Comparison of ENCODE assay signal across 22 cellular contexts in genomic region chr13:30561506-30561905, GRCh38.
"Had no signal": no experiment of that assay in that cellular context is flagged by ENCODE, and none has a peak within 500 bp of the region (broad histone marks: within the 10 kb centered on the region; RNA-seq: fewer than 3 reads in every experiment).

No MANE protein-coding gene starts in this region.

- DNase-seq: activated B cell treated with CpG ODN at 0.5 μM for 24 hours; activated CD4-positive, alpha-beta T cell treated with anti-CD3 and anti-CD28 coated beads for 36 hours; activated CD4-positive, alpha-beta T cell treated with anti-CD3 and anti-CD28 coated beads, Interleukin-2, amount 50 U/mL, for 4 hours; activated CD8-positive, alpha-beta memory T cell treated with anti-CD3 and anti-CD28 coated beads, Interleukin-2, amount 50 U/mL, for 48 hours; activated naive CD4-positive, alpha-beta T cell treated with anti-CD3 and anti-CD28 coated beads, Interleukin-2, amount 10 ng/mL, durations not matched to agents 7 days and 5 days; activated T-cell treated with anti-CD3 and anti-CD28 coated beads, Interleukin-2, amount 50 U/mL, for 48 hours; effector CD4-positive, alpha-beta T cell; immature natural killer cell; left ventricle myocardium superior; mammary epithelial cell; midbrain; pancreas; psoas muscle; stimulated activated CD4-positive, alpha-beta T cell treated with anti-CD3 and anti-CD28 coated beads, Interleukin-1b, Interleukin-23, amount 100 ng/mL, for 48 hours; stimulated activated naive CD8-positive, alpha-beta T cell treated with anti-CD3 and anti-CD28 coated beads, Interleukin-15, amount 100 ng/mL, for 72 hours; T1000; tibial artery had no signal

- H3K4me3 Mint-ChIP-seq: activated B cell treated with CpG ODN at 0.5 μM for 24 hours; activated CD4-positive, alpha-beta T cell treated with anti-CD3 and anti-CD28 coated beads for 36 hours; activated naive CD4-positive, alpha-beta T cell treated with anti-CD3 and anti-CD28 coated beads, Interleukin-2, amount 10 ng/mL, durations not matched to agents 7 days and 5 days; brain; dendritic cell treated with granulocyte-macrophage colony-stimulating factor and Interleukin-4, amounts not matched to agents 40 ng/mL and 50 ng/mL, for 4 days; immature natural killer cell; natural killer cell treated with Interleukin-12 subunit alpha and Interleukin-12 subunit beta and Interleukin-15 and Interleukin-18, amount 100 ng/mL, for 72 hours; stimulated activated effector memory CD8-positive, alpha-beta T cell treated with anti-CD3 and anti-CD28 coated beads, Interleukin-12 subunit alpha, Interleukin-12 subunit beta, amount 100 ng/mL, for 72 hours; stimulated activated naive CD8-positive, alpha-beta T cell treated with anti-CD3 and anti-CD28 coated beads, Interleukin-15, amount 100 ng/mL, for 72 hours; T-helper 1 cell treated with Interleukin-12 subunit alpha and Interleukin-12 subunit beta and Interleukin-4 antibody, amounts not matched to agents 30 μg/mL and 1 μg/mL, for 36 hours had no signal

- H3K27ac Mint-ChIP-seq: activated B cell treated with CpG ODN at 0.5 μM for 24 hours; activated CD4-positive, alpha-beta T cell treated with anti-CD3 and anti-CD28 coated beads for 36 hours; activated naive CD4-positive, alpha-beta T cell treated with anti-CD3 and anti-CD28 coated beads, Interleukin-2, amount 10 ng/mL, durations not matched to agents 7 days and 5 days; brain; dendritic cell treated with granulocyte-macrophage colony-stimulating factor and Interleukin-4, amounts not matched to agents 40 ng/mL and 50 ng/mL, for 4 days; immature natural killer cell; natural killer cell treated with Interleukin-12 subunit alpha and Interleukin-12 subunit beta and Interleukin-15 and Interleukin-18, amount 100 ng/mL, for 72 hours; stimulated activated effector memory CD8-positive, alpha-beta T cell treated with anti-CD3 and anti-CD28 coated beads, Interleukin-12 subunit alpha, Interleukin-12 subunit beta, amount 100 ng/mL, for 72 hours; T-helper 1 cell treated with Interleukin-12 subunit alpha and Interleukin-12 subunit beta and Interleukin-4 antibody, amounts not matched to agents 30 μg/mL and 1 μg/mL, for 36 hours had no signal

- H3K4me1 Mint-ChIP-seq: activated CD4-positive, alpha-beta T cell treated with anti-CD3 and anti-CD28 coated beads for 36 hours; activated naive CD4-positive, alpha-beta T cell treated with anti-CD3 and anti-CD28 coated beads, Interleukin-2, amount 10 ng/mL, durations not matched to agents 7 days and 5 days; brain; stimulated activated effector memory CD8-positive, alpha-beta T cell treated with anti-CD3 and anti-CD28 coated beads, Interleukin-12 subunit alpha, Interleukin-12 subunit beta, amount 100 ng/mL, for 72 hours had no signal

- H3K9me3 Mint-ChIP-seq: activated naive CD4-positive, alpha-beta T cell treated with anti-CD3 and anti-CD28 coated beads, Interleukin-2, amount 10 ng/mL, durations not matched to agents 7 days and 5 days; brain; dendritic cell treated with granulocyte-macrophage colony-stimulating factor and Interleukin-4, amounts not matched to agents 40 ng/mL and 50 ng/mL, for 4 days; immature natural killer cell; natural killer cell treated with Interleukin-12 subunit alpha and Interleukin-12 subunit beta and Interleukin-15 and Interleukin-18, amount 100 ng/mL, for 72 hours; stimulated activated effector memory CD8-positive, alpha-beta T cell treated with anti-CD3 and anti-CD28 coated beads, Interleukin-12 subunit alpha, Interleukin-12 subunit beta, amount 100 ng/mL, for 72 hours; stimulated activated naive CD8-positive, alpha-beta T cell treated with anti-CD3 and anti-CD28 coated beads, Interleukin-15, amount 100 ng/mL, for 72 hours; T-helper 1 cell treated with Interleukin-12 subunit alpha and Interleukin-12 subunit beta and Interleukin-4 antibody, amounts not matched to agents 30 μg/mL and 1 μg/mL, for 36 hours had no signal

- H3K27me3 Mint-ChIP-seq: activated B cell treated with CpG ODN at 0.5 μM for 24 hours, brain had no signal

- ATAC-seq: activated CD4-positive, alpha-beta T cell treated with anti-CD3 and anti-CD28 coated beads for 36 hours; left ventricle myocardium superior; natural killer cell treated with Interleukin-12 subunit alpha and Interleukin-12 subunit beta and Interleukin-15 and Interleukin-18, amount 100 ng/mL, for 72 hours; pancreas; psoas muscle; stimulated activated effector memory CD8-positive, alpha-beta T cell treated with anti-CD3 and anti-CD28 coated beads, Interleukin-12 subunit alpha, Interleukin-12 subunit beta, amount 100 ng/mL, for 72 hours; stimulated activated naive CD8-positive, alpha-beta T cell treated with anti-CD3 and anti-CD28 coated beads, Interleukin-15, amount 100 ng/mL, for 72 hours had no signal

- H3K36me3 Mint-ChIP-seq: activated naive CD4-positive, alpha-beta T cell treated with anti-CD3 and anti-CD28 coated beads, Interleukin-2, amount 10 ng/mL, durations not matched to agents 7 days and 5 days; brain; stimulated activated effector memory CD8-positive, alpha-beta T cell treated with anti-CD3 and anti-CD28 coated beads, Interleukin-12 subunit alpha, Interleukin-12 subunit beta, amount 100 ng/mL, for 72 hours had no signal
